Comparison of ENCODE assay signal across 10 cellular contexts in genomic region chr20:58293453-58293852, GRCh38. TPM values are rescaled to one million over a fixed set of nuclear protein-coding genes. Genes with fewer than 3 reads are reported as not detected.
DNase-seq lines count a peak whose midpoint lies in the region; ATAC-seq, FAIRE-seq and TF ChIP-seq lines count a peak whose summit lies in the region.
"Had no signal": no experiment of that assay in that cellular context is flagged by ENCODE, and none has a peak within 500 bp of the region (broad histone marks: within the 10 kb centered on the region; RNA-seq: fewer than 3 reads in every experiment).

No MANE protein-coding gene starts in this region.

- no peak for FAIRE-seq in urothelium cell line (lab: Jason Lieb, UNC)
- FAIRE-seq: G401.6, kidney had no signal

- no peaks in the 10 kb centered on the region for H3K9me3 Mint-ChIP-seq in activated B cell treated with CpG ODN at 0.5 μM for 24 hours
- H3K9me3 Mint-ChIP-seq: activated CD4-positive, alpha-beta memory T cell treated with anti-CD3 and anti-CD28 coated beads for 36 hours had no signal

- CTCF ChIA-PET in activated B cell treated with CpG ODN at 0.5 μM for 24 hours (lab: Charles Lee): no interaction called here

- peak; percentile 56 for ATAC-seq in HG02981 (IDR thresholded peaks at IDR 0.05; ENCODE audit: unreplicated experiment)
- peak; percentile 66 for ATAC-seq in activated B cell treated with CpG ODN at 0.5 μM for 24 hours (ENCODE audit: low read depth)
- no peak for ATAC-seq in HG03460 (IDR thresholded peaks at IDR 0.05; ENCODE audit: unreplicated experiment)

- H3K27me3 Mint-ChIP-seq in activated B cell treated with CpG ODN at 0.5 μM for 24 hours: no peaks in the 10 kb centered on the region
- H3K27me3 Mint-ChIP-seq: activated CD4-positive, alpha-beta memory T cell treated with anti-CD3 and anti-CD28 coated beads for 36 hours had no signal

- no peak overlapping the region for H3K4me3 Mint-ChIP-seq in activated B cell treated with CpG ODN at 0.5 μM for 24 hours
- H3K4me3 Mint-ChIP-seq: activated CD4-positive, alpha-beta memory T cell treated with anti-CD3 and anti-CD28 coated beads for 36 hours had no signal

- peaks cover 18% of the 10 kb centered on the region for H3K4me1 Mint-ChIP-seq in activated B cell treated with CpG ODN at 0.5 μM for 24 hours

- peaks cover 4% of the 10 kb centered on the region for H3K36me3 Mint-ChIP-seq in activated B cell treated with CpG ODN at 0.5 μM for 24 hours (ENCODE audit: low read depth)
- H3K36me3 Mint-ChIP-seq: activated CD4-positive, alpha-beta memory T cell treated with anti-CD3 and anti-CD28 coated beads for 36 hours had no signal

- intact Hi-C loops in activated B cell treated with CpG ODN at 0.5 μM for 24 hours (cut with micrococcal nuclease): no loop called here

- H3K27ac Mint-ChIP-seq in activated B cell treated with CpG ODN at 0.5 μM for 24 hours: no peak overlapping the region
- H3K27ac Mint-ChIP-seq: activated CD4-positive, alpha-beta memory T cell treated with anti-CD3 and anti-CD28 coated beads for 36 hours had no signal

- DNase-seq in ELR (ENCODE audit: low read depth) (peak; percentile 19), activated B cell treated with CpG ODN at 0.5 μM for 24 hours (no peak), medulla oblongata (ENCODE audit: extremely low spot score) (peak; percentile 82), KG1 (lab: John Stamatoyannopoulos, UW) (no peak), urothelium cell line (ENCODE audit: low spot score) (no peak)
- DNase-seq: activated CD4-positive, alpha-beta memory T cell treated with anti-CD3 and anti-CD28 coated beads for 36 hours; kidney had no signal

- TF ChIP-seq CTCF in activated B cell treated with CpG ODN at 0.5 μM for 24 hours (IDR thresholded peaks at IDR 0.05): no peak

- POLR2A ChIA-PET in activated B cell treated with CpG ODN at 0.5 μM for 24 hours (lab: Charles Lee): no interaction called here

RNA-seq across cellular contexts. Expression of gene RAB22A, which starts 16.1 kb away (rescaled TPM):
- total RNA-seq in activated B cell treated with CpG ODN at 0.5 μM for 24 hours: 14.4 and 15.7 TPM in 2 replicates

Comparison
In these comparisons a context has a peak if more than half of its experiments do, and no peak if none do; other contexts are left out.
1. DNase-seq: peak in ELR (single experiment) and medulla oblongata (single experiment); none in activated B cell treated with CpG ODN at 0.5 μM for 24 hours (single experiment), KG1 (single experiment) and urothelium cell line (single experiment).